18 cellular contexts compared by ENCODE assay signal in the genomic region with DNA sequence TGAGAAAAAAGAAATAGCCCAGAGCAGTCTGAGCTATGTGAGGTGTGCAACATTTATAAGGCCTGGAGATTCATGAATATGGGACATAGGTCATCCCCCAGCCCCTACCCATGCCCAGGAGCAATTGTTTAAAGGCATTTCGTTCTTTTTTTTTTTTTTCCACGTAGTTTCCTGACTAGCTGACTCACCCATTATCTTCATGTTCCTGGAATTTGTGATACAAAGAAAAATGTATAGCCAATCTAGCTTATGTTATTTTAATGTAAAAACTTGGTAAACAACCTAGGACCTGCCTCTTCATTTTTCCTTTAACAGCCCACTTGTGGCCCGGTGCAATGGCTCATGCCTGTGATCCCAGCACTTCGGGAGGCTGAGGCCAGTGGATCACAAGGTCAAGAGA.
A peak's percentile ranks its signal among the peaks of the same experiment; 100 is the strongest.
DNase-seq lines count a peak whose midpoint lies in the region; ATAC-seq and TF ChIP-seq lines count a peak whose summit lies in the region.
"Had no signal": no experiment of that assay in that cellular context is flagged by ENCODE, and none has a peak within 500 bp of the region (broad histone marks: within the 10 kb centered on the region; RNA-seq: fewer than 3 reads in every experiment).

No MANE protein-coding gene starts in this region.

- H3K4me3 ChIP-seq in fibroblast of pulmonary artery (replicated peaks; ENCODE audit: low read depth, low read length), result no peak overlapping the region
- H3K4me3 ChIP-seq in thyroid gland (replicated peaks in 1 of 3), result no peak overlapping the region
- H3K4me3 ChIP-seq: sigmoid colon had no signal

- no peaks in the 10 kb centered on the region for H3K27me3 ChIP-seq in thyroid gland
- H3K27me3 ChIP-seq: sigmoid colon had no signal

- peak overlapping the region; percentile 72 for H3K27ac Mint-ChIP-seq in HFFc6
- H3K27ac Mint-ChIP-seq in activated T-helper 17 cell treated with anti-CD3 and anti-CD28 coated beads, Interleukin-2, amount 50 U/mL, for 72 hours, result peak overlapping the region; percentile 47
- H3K27ac Mint-ChIP-seq: activated B cell treated with CpG ODN at 0.5 μM for 24 hours; activated naive CD8-positive, alpha-beta T cell; memory B cell had no signal

- peak overlapping the region; percentile 58 for H3K4me3 Mint-ChIP-seq in HFFc6
- H3K4me3 Mint-ChIP-seq in activated T-helper 17 cell treated with anti-CD3 and anti-CD28 coated beads, Interleukin-2, amount 50 U/mL, for 72 hours, result no peak overlapping the region
- H3K4me3 Mint-ChIP-seq: activated B cell treated with CpG ODN at 0.5 μM for 24 hours; activated naive CD8-positive, alpha-beta T cell; central memory CD8-positive, alpha-beta T cell; memory B cell; neural crest cell had no signal

- H3K4me1 ChIP-seq in thyroid gland, result no peaks in the 10 kb centered on the region
- H3K4me1 ChIP-seq: sigmoid colon had no signal

- H3K9me3 Mint-ChIP-seq in HFFc6, result peaks cover 14% of the 10 kb centered on the region
- H3K9me3 Mint-ChIP-seq in activated T-helper 17 cell treated with anti-CD3 and anti-CD28 coated beads, Interleukin-2, amount 50 U/mL, for 72 hours, result peaks cover 12% of the 10 kb centered on the region

- H3K27ac ChIP-seq in thyroid gland, result no peak overlapping the region
- H3K27ac ChIP-seq: sigmoid colon had no signal

- peak; percentile 23 for ATAC-seq in activated T-helper 17 cell treated with anti-CD3 and anti-CD28 coated beads, Interleukin-2, amount 50 U/mL, for 72 hours (replicated peaks)
- ATAC-seq in GM21447 (IDR thresholded peaks at IDR 0.05; ENCODE audit: unreplicated experiment) (no peak), HG03442 (IDR thresholded peaks at IDR 0.05; ENCODE audit: unreplicated experiment) (no peak)

- WGBS in thyroid gland, 2 donors, result 81 to 87% methylated on average over 4 of the region's 4 CpGs

- DNase-seq in EH (ENCODE audit: low read depth) (peak; percentile 48), HFFc6 (no peak), fibroblast of pulmonary artery (ENCODE audit: low read depth) (peak; percentile 92), thyroid gland (no peak), 8988T (no peak)
- DNase-seq: activated B cell treated with CpG ODN at 0.5 μM for 24 hours; activated CD8-positive, alpha-beta memory T cell treated with anti-CD3 and anti-CD28 coated beads, Interleukin-2, amount 50 U/mL, for 48 hours; AML-193; NCI-H187 treated with DMSO at 0.1 percent for 48 hours; NCI-H524 treated with DMSO at 0.1 percent for 48 hours; sigmoid colon had no signal

- intact Hi-C loops in thyroid gland (cut with DNase I), result no loop called here

- H3K9me3 ChIP-seq in thyroid gland, result no peaks in the 10 kb centered on the region

- H3K27me3 Mint-ChIP-seq in HFFc6 (ENCODE audit: insufficient read depth), result no peaks in the 10 kb centered on the region
- H3K27me3 Mint-ChIP-seq in activated T-helper 17 cell treated with anti-CD3 and anti-CD28 coated beads, Interleukin-2, amount 50 U/mL, for 72 hours, result no peaks in the 10 kb centered on the region
- H3K27me3 Mint-ChIP-seq: activated B cell treated with CpG ODN at 0.5 μM for 24 hours; activated naive CD8-positive, alpha-beta T cell; central memory CD8-positive, alpha-beta T cell; memory B cell had no signal

- no peaks in the 10 kb centered on the region for H3K36me3 ChIP-seq in thyroid gland

- TF ChIP-seq CTCF in HFFc6 (IDR thresholded peaks at IDR 0.05) (no peak), fibroblast of pulmonary artery (IDR thresholded peaks at IDR 0.05; ENCODE audit: low read length, missing control alignments) (no peak), thyroid gland (IDR thresholded peaks at IDR 0.05) (no peak)

- no peak for TF ChIP-seq POLR2A in thyroid gland (IDR thresholded peaks at IDR 0.05)

- peaks cover 39% of the 10 kb centered on the region for H3K36me3 Mint-ChIP-seq in HFFc6 (ENCODE audit: low read depth)
- peaks cover 66% of the 10 kb centered on the region for H3K36me3 Mint-ChIP-seq in activated T-helper 17 cell treated with anti-CD3 and anti-CD28 coated beads, Interleukin-2, amount 50 U/mL, for 72 hours (ENCODE audit: low read depth)

- peaks cover 44% of the 10 kb centered on the region for H3K4me1 Mint-ChIP-seq in HFFc6 (ENCODE audit: low read depth)
- H3K4me1 Mint-ChIP-seq in activated T-helper 17 cell treated with anti-CD3 and anti-CD28 coated beads, Interleukin-2, amount 50 U/mL, for 72 hours, result peaks cover 14% of the 10 kb centered on the region
- H3K4me1 Mint-ChIP-seq: activated B cell treated with CpG ODN at 0.5 μM for 24 hours, memory B cell, neural crest cell had no signal

Comparison
In these comparisons a context has a peak if more than half of its experiments do, and no peak if none do; other contexts are left out.
1. DNase-seq: peak in EH (single experiment) and fibroblast of pulmonary artery (single experiment); none in HFFc6 (single experiment), thyroid gland (0 of 2) and 8988T (single experiment).